1 cellular context compared by ENCODE assay signal in genomic region chr17:41417576-41418015, GRCh38.
TF ChIP-seq lines count a peak whose summit lies in the region.

No MANE protein-coding gene starts in this region.

TF ChIP-seq in GM12878, 131 proteins besides CTCF, POLR2A, EP300 and RAD21:
- TF ChIP-seq LARP7 (IDR thresholded peaks at IDR 0.05) (no peak), NR2C2 (IDR thresholded peaks at IDR 0.05; ENCODE audit: borderline replicate concordance, control insufficient read depth, insufficient read length, low read depth) (no peak), CBFB (IDR thresholded peaks at IDR 0.05; ENCODE audit: low read depth) (no peak), FOS (IDR thresholded peaks at IDR 0.05; ENCODE audit: borderline replicate concordance, extremely low read depth, insufficient read length) (no peak), ZNF384 (IDR thresholded peaks at IDR 0.05; ENCODE audit: borderline replicate concordance, low read depth, low read length) (no peak), RELA (IDR thresholded peaks at IDR 0.05; ENCODE audit: borderline replicate concordance, partially characterized antibody) (no peak), TAF1 (IDR thresholded peaks at IDR 0.05; ENCODE audit: borderline replicate concordance, low read depth, low read length) (no peak), CHD4 (IDR thresholded peaks at IDR 0.05) (no peak), GABPA (IDR thresholded peaks at IDR 0.05; ENCODE audit: low read depth) (no peak), SKIL (IDR thresholded peaks at IDR 0.05; ENCODE audit: low read depth, poor library complexity, severe bottlenecking) (no peak), PBX3 (IDR thresholded peaks at IDR 0.05; ENCODE audit: insufficient replicate concordance, low read depth, low read length) (no peak)
TF ChIP-seq in GM12878: peak in this region for 0.
